In genomic region chr2:505931-506330, GRCh38 we compare ENCODE assay signal across 24 cellular contexts.
"Had no signal": no experiment of that assay in that cellular context is flagged by ENCODE, and none has a peak within 500 bp of the region (broad histone marks: within the 10 kb centered on the region; RNA-seq: fewer than 3 reads in every experiment).

No MANE protein-coding gene starts in this region.

- H3K27ac Mint-ChIP-seq: activated B cell treated with CpG ODN at 0.5 μM for 24 hours; activated CD4-positive, alpha-beta T cell treated with anti-CD3 and anti-CD28 coated beads for 36 hours; activated naive CD8-positive, alpha-beta T cell; activated T-helper 2 cell treated with anti-CD3 and anti-CD28 coated beads, Interferon-gamma antibody, Interleukin-2, Interleukin-4, amounts not matched to agents 10 μg/mL and 5 μg/mL and 100 μg/mL, durations not matched to agents 14 hours and 24 hours and 36 hours; mesothelial cell of epicardium; natural killer cell; stimulated activated naive CD8-positive, alpha-beta T cell treated with anti-CD3 and anti-CD28 coated beads, Interleukin-15, amount 100 ng/mL, for 72 hours; T-helper 1 cell treated with Interleukin-12 subunit alpha and Interleukin-12 subunit beta and Interleukin-4 antibody, amounts not matched to agents 30 μg/mL and 1 μg/mL, for 36 hours had no signal

- H3K4me3 ChIP-seq: adrenal gland, ascending aorta, dorsolateral prefrontal cortex, transverse colon, uterus had no signal

- H3K36me3 ChIP-seq: adrenal gland, ascending aorta, transverse colon, uterus had no signal

- H3K9me3 Mint-ChIP-seq: activated B cell treated with CpG ODN at 0.5 μM for 24 hours; activated T-helper 2 cell treated with anti-CD3 and anti-CD28 coated beads, Interferon-gamma antibody, Interleukin-2, Interleukin-4, amounts not matched to agents 10 μg/mL and 5 μg/mL and 100 μg/mL, durations not matched to agents 14 hours and 24 hours and 36 hours; T-helper 1 cell treated with Interleukin-12 subunit alpha and Interleukin-12 subunit beta and Interleukin-4 antibody, amounts not matched to agents 30 μg/mL and 1 μg/mL, for 36 hours had no signal

- H3K27me3 Mint-ChIP-seq: activated naive CD8-positive, alpha-beta T cell had no signal

- H3K4me1 Mint-ChIP-seq: activated B cell treated with CpG ODN at 0.5 μM for 24 hours; activated CD4-positive, alpha-beta T cell treated with anti-CD3 and anti-CD28 coated beads for 36 hours; mesothelial cell of epicardium; stimulated activated naive CD8-positive, alpha-beta T cell treated with anti-CD3 and anti-CD28 coated beads, Interleukin-15, amount 100 ng/mL, for 72 hours had no signal

- DNase-seq: activated B cell treated with CpG ODN at 0.5 μM for 24 hours; activated CD4-positive, alpha-beta T cell treated with anti-CD3 and anti-CD28 coated beads for 36 hours; activated CD4-positive, alpha-beta T cell treated with anti-CD3 and anti-CD28 coated beads, Interleukin-2, amount 50 U/mL, for 48 hours; activated CD8-positive, alpha-beta memory T cell treated with anti-CD3 and anti-CD28 coated beads, Interleukin-2, amount 50 U/mL, for 48 hours; activated naive CD4-positive, alpha-beta T cell; activated T-cell treated with anti-CD3 and anti-CD28 coated beads, Interleukin-2, amount 50 U/mL, for 4 hours; adrenal gland; central memory CD4-positive, alpha-beta T cell; dorsolateral prefrontal cortex; left ventricle myocardium superior; mammary epithelial cell; natural killer cell; nucleus accumbens; posterior cingulate gyrus; stimulated activated naive CD8-positive, alpha-beta T cell treated with anti-CD3 and anti-CD28 coated beads, Interleukin-15, amount 100 ng/mL, for 72 hours; T1000; transverse colon; uterus had no signal

- H3K4me1 ChIP-seq: adrenal gland, ascending aorta, transverse colon, uterus had no signal

- H3K27me3 ChIP-seq: adrenal gland, ascending aorta, dorsolateral prefrontal cortex, transverse colon, uterus had no signal

- H3K36me3 Mint-ChIP-seq: activated naive CD8-positive, alpha-beta T cell; mesothelial cell of epicardium; natural killer cell had no signal

- ATAC-seq: activated CD4-positive, alpha-beta T cell treated with anti-CD3 and anti-CD28 coated beads for 36 hours; activated T-cell treated with anti-CD3 and anti-CD28 coated beads, Interleukin-2, amount 50 U/mL, for 4 hours; left ventricle myocardium superior; natural killer cell; stimulated activated naive CD8-positive, alpha-beta T cell treated with anti-CD3 and anti-CD28 coated beads, Interleukin-15, amount 100 ng/mL, for 72 hours had no signal

- H3K9me3 ChIP-seq: adrenal gland, ascending aorta, transverse colon, uterus had no signal

- H3K4me3 Mint-ChIP-seq: activated B cell treated with CpG ODN at 0.5 μM for 24 hours; activated CD4-positive, alpha-beta T cell treated with anti-CD3 and anti-CD28 coated beads for 36 hours; activated naive CD8-positive, alpha-beta T cell; activated T-cell treated with anti-CD3 and anti-CD28 coated beads, Interleukin-2, amount 50 U/mL, for 4 hours; mesothelial cell of epicardium; natural killer cell; stimulated activated naive CD8-positive, alpha-beta T cell treated with anti-CD3 and anti-CD28 coated beads, Interleukin-15, amount 100 ng/mL, for 72 hours; T-helper 1 cell treated with Interleukin-12 subunit alpha and Interleukin-12 subunit beta and Interleukin-4 antibody, amounts not matched to agents 30 μg/mL and 1 μg/mL, for 36 hours had no signal

- H3K27ac ChIP-seq: adrenal gland, ascending aorta, dorsolateral prefrontal cortex, epithelial cell of prostate, transverse colon, uterus had no signal
